20 cellular contexts compared by ENCODE assay signal in genomic region chr21:44458971-44459711, GRCh38.
"Had no signal": no experiment of that assay in that cellular context is flagged by ENCODE, and none has a peak within 500 bp of the region (broad histone marks: within the 10 kb centered on the region; RNA-seq: fewer than 3 reads in every experiment).

No MANE protein-coding gene starts in this region.

- H3K9me3 Mint-ChIP-seq: activated naive CD4-positive, alpha-beta T cell treated with anti-CD3 and anti-CD28 coated beads for 36 hours; activated T-helper 17 cell treated with anti-CD3 and anti-CD28 coated beads, Interleukin-2, amount 50 U/mL, for 72 hours; stimulated activated naive CD8-positive, alpha-beta T cell treated with anti-CD3 and anti-CD28 coated beads, Interleukin-15, Interleukin-2, amounts not matched to agents 100 ng/mL and 50 ng/mL, for 24 hours had no signal

- H3K27me3 Mint-ChIP-seq: activated CD4-positive, alpha-beta memory T cell treated with anti-CD3 and anti-CD28 coated beads for 36 hours; activated T-helper 17 cell treated with anti-CD3 and anti-CD28 coated beads, Interleukin-2, amount 50 U/mL, for 72 hours had no signal

- H3K36me3 Mint-ChIP-seq: activated CD4-positive, alpha-beta memory T cell treated with anti-CD3 and anti-CD28 coated beads for 36 hours; natural killer cell had no signal

- DNase-seq: activated CD4-positive, alpha-beta memory T cell treated with anti-CD3 and anti-CD28 coated beads for 36 hours; activated CD4-positive, alpha-beta T cell treated with anti-CD3 and anti-CD28 coated beads for 1 hour; activated naive CD4-positive, alpha-beta T cell treated with anti-CD3 and anti-CD28 coated beads for 36 hours; activated T-cell treated with anti-CD3 and anti-CD28 coated beads for 4 hours; cerebellar nuclear complex; effector CD4-positive, alpha-beta T cell; gastrocnemius medialis; kidney glomerular epithelial cell; natural killer cell; stimulated activated CD4-positive, alpha-beta T cell treated with anti-CD3 and anti-CD28 coated beads, Interleukin-2, amount 100 ng/mL, for 48 hours; T-helper 17 cell had no signal

- ATAC-seq: activated T-helper 17 cell treated with anti-CD3 and anti-CD28 coated beads, Interleukin-2, amount 50 U/mL, for 72 hours; esophagus mucosa; gastrocnemius medialis; natural killer cell; T-helper 17 cell had no signal

- H3K4me3 ChIP-seq: ascending aorta, gastrocnemius medialis, skin epidermis, tibial nerve, vagina had no signal

- H3K9me3 ChIP-seq: ascending aorta, gastrocnemius medialis, tibial nerve, vagina had no signal

- H3K27me3 ChIP-seq: ascending aorta, tibial nerve, vagina had no signal

- H3K4me3 Mint-ChIP-seq: activated CD4-positive, alpha-beta memory T cell treated with anti-CD3 and anti-CD28 coated beads for 36 hours; activated naive CD4-positive, alpha-beta T cell treated with anti-CD3 and anti-CD28 coated beads for 36 hours; activated T-helper 17 cell treated with anti-CD3 and anti-CD28 coated beads, Interleukin-2, amount 50 U/mL, for 72 hours; natural killer cell; stimulated activated naive CD8-positive, alpha-beta T cell treated with anti-CD3 and anti-CD28 coated beads, Interleukin-15, Interleukin-2, amounts not matched to agents 100 ng/mL and 50 ng/mL, for 24 hours; T-helper 17 cell had no signal

- H3K27ac Mint-ChIP-seq: activated CD4-positive, alpha-beta memory T cell treated with anti-CD3 and anti-CD28 coated beads for 36 hours; activated naive CD4-positive, alpha-beta T cell treated with anti-CD3 and anti-CD28 coated beads for 36 hours; activated T-helper 17 cell treated with anti-CD3 and anti-CD28 coated beads, Interleukin-2, amount 50 U/mL, for 72 hours; natural killer cell; progenitor cell of endocrine pancreas; stimulated activated naive CD8-positive, alpha-beta T cell treated with anti-CD3 and anti-CD28 coated beads, Interleukin-15, Interleukin-2, amounts not matched to agents 100 ng/mL and 50 ng/mL, for 24 hours; T-helper 17 cell had no signal

- H3K27ac ChIP-seq: ascending aorta, gastrocnemius medialis, skin epidermis, tibial nerve, vagina, VCaP had no signal

- H3K36me3 ChIP-seq: ascending aorta, gastrocnemius medialis, vagina had no signal

- H3K4me1 Mint-ChIP-seq: activated T-helper 17 cell treated with anti-CD3 and anti-CD28 coated beads, Interleukin-2, amount 50 U/mL, for 72 hours; natural killer cell had no signal

- H3K4me1 ChIP-seq: gastrocnemius medialis had no signal
